Comparison of ENCODE assay signal across 9 cellular contexts in the genomic region with DNA sequence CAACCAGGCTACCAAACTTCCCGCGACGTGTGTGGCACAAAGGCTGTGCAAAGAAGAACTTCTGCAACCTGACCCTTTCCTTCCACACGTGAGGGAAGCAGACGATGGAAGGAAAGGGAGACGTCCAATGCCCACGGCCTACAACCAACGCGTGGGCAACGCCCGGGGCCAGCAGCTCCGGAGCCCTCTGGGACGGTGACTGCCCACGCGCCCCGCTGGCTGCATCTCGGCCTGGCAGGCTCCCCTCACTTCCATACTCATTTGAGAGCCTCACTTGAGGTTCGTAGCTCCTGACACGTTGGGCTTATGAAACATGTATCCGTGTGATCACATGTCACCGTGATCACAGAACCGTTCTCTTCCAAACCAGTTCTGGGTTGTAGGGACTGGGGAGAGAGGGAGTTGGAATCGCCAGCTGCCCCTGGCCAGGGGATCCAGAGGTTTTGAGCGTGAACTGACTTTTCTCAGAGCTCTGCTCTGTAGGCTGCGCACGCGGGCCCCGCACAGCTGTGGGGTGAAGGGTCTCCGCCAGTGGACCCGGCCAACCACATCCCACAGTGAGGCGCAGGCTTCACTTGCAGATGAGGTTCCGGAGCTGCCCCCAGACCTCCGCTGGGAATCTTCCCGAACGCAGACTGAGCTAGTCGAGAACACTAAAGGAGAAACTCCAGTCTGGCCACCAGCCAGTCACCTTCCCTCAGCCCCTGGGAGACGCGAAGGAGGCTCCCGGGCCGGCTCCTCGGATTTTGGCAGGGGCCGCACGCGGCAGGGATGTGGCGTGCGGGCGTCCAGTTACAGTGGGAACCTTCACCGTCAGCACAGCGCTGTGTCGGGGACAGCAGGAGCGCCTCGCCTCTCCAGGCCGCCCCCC. TPM values are rescaled to one million over a fixed set of nuclear protein-coding genes. Genes with fewer than 3 reads are reported as not detected.
DNase-seq lines count a peak whose midpoint lies in the region; ATAC-seq, FAIRE-seq and TF ChIP-seq lines count a peak whose summit lies in the region.
"Had no signal": no experiment of that assay in that cellular context is flagged by ENCODE, and none has a peak within 500 bp of the region (broad histone marks: within the 10 kb centered on the region; RNA-seq: fewer than 3 reads in every experiment).

No MANE protein-coding gene starts in this region.

- CTCF ChIA-PET in mammary epithelial cell (lab: Charles Lee; ENCODE audit: low non-redundant PET), result no interaction called here

- H3K9me3 ChIP-seq in mammary epithelial cell (replicated peaks; ENCODE audit: insufficient read depth, low read length), result peaks cover 26% of the 10 kb centered on the region

- H3K9ac ChIP-seq in mammary epithelial cell (ENCODE audit: insufficient read depth, low read length), result peak overlapping the region; percentile 12

- in situ Hi-C loops in mammary epithelial cell (cut with MboI; ENCODE audit: low sequenced_read_pairs in 2 of 2), result no loop called here

- peak overlapping the region; percentile 71 for H3K4me3 ChIP-seq in Jurkat, Clone E6-1 (ENCODE audit: low read length)
- H3K4me3 ChIP-seq in mammary epithelial cell (replicated peaks in 1 of 3; ENCODE audit: insufficient read depth in 1 of 3, low read depth in 2 of 3, low read length in 3 of 3), result peak overlapping the region; percentile 40 to 72 (median 64)

- DNase-seq in EL, result peak; percentile 28
- no peak for DNase-seq in Jurkat, Clone E6-1 (ENCODE audit: low read depth, low spot score)
- no peak for DNase-seq in mammary epithelial cell
- DNase-seq in left lobe of liver (ENCODE audit: low spot score), result no peak
- DNase-seq in urothelium cell line (ENCODE audit: low spot score), result no peak
- DNase-seq in NCI-H2171 treated with DMSO at 0.1 percent for 48 hours (lab: John Stamatoyannopoulos, UW), result no peak

- dilution Hi-C loops in mammary epithelial cell (cut with HindIII; ENCODE audit: low sequenced_read_pairs), result loop anchor here (10.0 kb wide), 4 partner anchors 55 to 315 kb away; no protein-coding TSS in a partner anchor

- peak overlapping the region; percentile 95 for H3K4me2 ChIP-seq in mammary epithelial cell (ENCODE audit: insufficient read depth, low read depth, low read length)

- H2AFZ ChIP-seq in mammary epithelial cell (ENCODE audit: low read depth, low read length), result peak overlapping the region; percentile 90

- H3K36me3 ChIP-seq in mammary epithelial cell (ENCODE audit: insufficient read depth, low read length), result no peaks in the 10 kb centered on the region

- TF ChIP-seq CTCF in mammary epithelial cell (conservative IDR thresholded peaks at IDR 0.05 in 1 of 2, IDR thresholded peaks at IDR 0.05 in 1 of 2; ENCODE audit: extremely low read depth in 1 of 2, insufficient read depth in 1 of 2, low read depth in 1 of 2, low read length in 2 of 2), result no peak

- H3K27me3 ChIP-seq in mammary epithelial cell (ENCODE audit: insufficient read depth, low read length), result no peaks in the 10 kb centered on the region

- ATAC-seq in left lobe of liver (peak; percentile 1), HG03432 (IDR thresholded peaks at IDR 0.05; ENCODE audit: unreplicated experiment) (no peak)

- H3K27ac ChIP-seq in mammary epithelial cell (ENCODE audit: insufficient read depth, low read depth, low read length) (no peak overlapping the region), temporal lobe (ENCODE audit: low read depth, low read length) (peak overlapping the region; percentile 82)

- no peaks in the 10 kb centered on the region for H4K20me1 ChIP-seq in mammary epithelial cell (ENCODE audit: insufficient read depth, low read length)

- H3K4me1 ChIP-seq in mammary epithelial cell (ENCODE audit: insufficient read depth, low read length), result peaks cover 13% of the 10 kb centered on the region

- 30% methylated on average over 19 of the region's 53 CpGs for WGBS in mammary epithelial cell (ENCODE audit: low coverage, missing lambda C conversion rate)

- intact Hi-C loops in mammary epithelial cell (cut with micrococcal nuclease), result loop anchor here (2.0 to 10.0 kb wide), 2 partner anchors 65 to 257 kb away; no protein-coding TSS in a partner anchor

- TSS peak; percentile 28 for BruUV-seq in mammary epithelial cell (replicated peaks; lab: Mats Ljungman, UMichigan)

- H3K79me2 ChIP-seq in mammary epithelial cell (ENCODE audit: insufficient read depth, low read length), result peaks cover 7% of the 10 kb centered on the region

- no peak for FAIRE-seq in urothelium cell line (lab: Jason Lieb, UNC)

RNA-seq across cellular contexts. Expression of a gene that starts 1.0 kb away (rescaled TPM):
- polyA plus RNA-seq in Jurkat, Clone E6-1 (2012; ENCODE audit: insufficient read depth, insufficient read length), result 4.3 TPM
- 10 to 100 TPM; 11.0 to 25.3 TPM for total RNA-seq in mammary epithelial cell
- polyA plus RNA-seq in mammary epithelial cell, result 9.7 TPM
- polyA minus RNA-seq in mammary epithelial cell, result 7.8 TPM
- 13.5 TPM for total RNA-seq in left lobe of liver
- total RNA-seq in temporal lobe, result 10.6 TPM

RNA-seq across cellular contexts. Expression of a gene that starts 11.8 kb away (rescaled TPM):
- polyA plus RNA-seq in Jurkat, Clone E6-1 (2012; ENCODE audit: insufficient read depth, insufficient read length), result 1.0 TPM
- total RNA-seq in mammary epithelial cell (under 1 TPM in 1 of 2 donors, not detected in 1; under 0.01 TPM), left lobe of liver (not detected), temporal lobe (21.6 TPM)
- not detected for polyA plus RNA-seq in mammary epithelial cell
- polyA minus RNA-seq in mammary epithelial cell, result not detected
- total RNA-seq: M059J had no signal

Comparison
In these comparisons a context has a peak if more than half of its experiments do, and no peak if none do; other contexts are left out.
1. RNA of a gene that starts 11.8 kb away (total RNA-seq): 21.6 TPM in temporal lobe (single experiment); under 0.01 TPM in mammary epithelial cell and not detected in left lobe of liver (single experiment); every median in the first group is over 10 times any median in the second.